In genomic region chr9:74497750-74498615, GRCh38 we compare ENCODE assay signal across 8 cellular contexts. TPM values are rescaled to one million over a fixed set of nuclear protein-coding genes. Genes with fewer than 3 reads are reported as not detected.
A peak's percentile ranks its signal among the peaks of the same experiment; 100 is the strongest.
DNase-seq lines count a peak whose midpoint lies in the region; ATAC-seq and TF ChIP-seq lines count a peak whose summit lies in the region.

No MANE protein-coding gene starts in this region.

- no peak overlapping the region for H3K27ac Mint-ChIP-seq in activated naive CD8-positive, alpha-beta T cell

- peak overlapping the region; percentile 34 to 51 for H3K27ac ChIP-seq in prostate gland

- peak overlapping the region; percentile 57 for H3K4me3 ChIP-seq in GM06990 (replicated peaks; ENCODE audit: low read depth, low read length)
- peak overlapping the region; percentile 44 to 48 for H3K4me3 ChIP-seq in prostate gland

- peaks cover 35% of the 10 kb centered on the region for H3K4me1 Mint-ChIP-seq in activated naive CD8-positive, alpha-beta T cell (ENCODE audit: low read depth)

- DNase-seq in GM06990 (ENCODE audit: extremely low read depth, insufficient read length) (peak; percentile 18), left ventricle myocardium superior (peak; percentile 44), prostate gland (ENCODE audit: low spot score) (no peak), NCI-H345 treated with DMSO at 0.1 percent for 48 hours (lab: John Stamatoyannopoulos, UW; ENCODE audit: unreplicated experiment) (no peak), NCI-H2171 treated with DMSO at 0.1 percent for 48 hours (lab: John Stamatoyannopoulos, UW) (no peak)

- TF ChIP-seq CTCF in GM06990 (IDR thresholded peaks at IDR 0.05; ENCODE audit: insufficient read depth, low read length, poor library complexity, severe bottlenecking), result no peak
- TF ChIP-seq CTCF in prostate gland (IDR thresholded peaks at IDR 0.05), result no peak

- no peaks in the 10 kb centered on the region for H3K36me3 Mint-ChIP-seq in activated naive CD8-positive, alpha-beta T cell

- peaks cover 6% of the 10 kb centered on the region for H3K27me3 ChIP-seq in GM06990 (replicated peaks; ENCODE audit: control insufficient read depth, insufficient read depth, low read length)
- H3K27me3 ChIP-seq in prostate gland (replicated peaks; ENCODE audit: insufficient read depth), result peaks cover 10% of the 10 kb centered on the region

- H3K4me1 ChIP-seq in prostate gland (replicated peaks), result no peaks in the 10 kb centered on the region

- peak overlapping the region; percentile 93 for H3K4me3 Mint-ChIP-seq in activated naive CD8-positive, alpha-beta T cell

- H3K36me3 ChIP-seq in GM06990 (ENCODE audit: control insufficient read depth, insufficient read depth, low read length), result no peaks in the 10 kb centered on the region
- no peaks in the 10 kb centered on the region for H3K36me3 ChIP-seq in prostate gland

- under 1% methylated on average over 58 of the region's 77 CpGs for WGBS in prostate gland

- no peaks in the 10 kb centered on the region for H3K9me3 ChIP-seq in prostate gland

- H3K9me3 Mint-ChIP-seq in activated naive CD8-positive, alpha-beta T cell (ENCODE audit: low read depth), result no peaks in the 10 kb centered on the region

- H3K27me3 Mint-ChIP-seq in activated naive CD8-positive, alpha-beta T cell, result peaks cover 32% of the 10 kb centered on the region

- no peak for TF ChIP-seq POLR2A in prostate gland (IDR thresholded peaks at IDR 0.05)

- intact Hi-C loops in left ventricle myocardium superior (cut with micrococcal nuclease) (no loop called here), prostate gland (cut with DNase I) (no loop called here)

- ATAC-seq in HG03175 (IDR thresholded peaks at IDR 0.05; ENCODE audit: unreplicated experiment) (peak; percentile 15), left ventricle myocardium superior (peak; percentile 53), GM19463 (IDR thresholded peaks at IDR 0.05; ENCODE audit: unreplicated experiment) (no peak)

RNA-seq across cellular contexts. Expression of gene RORB, which starts 0.8 kb away (rescaled TPM):
- total RNA-seq in left ventricle myocardium superior (7.0 TPM), prostate gland (1 to 10 TPM; 1.4 to 1.7 TPM)

Comparison
In these comparisons a context has a peak if more than half of its experiments do, and no peak if none do; other contexts are left out.
1. DNase-seq: peak in GM06990 (single experiment) and left ventricle myocardium superior (single experiment); none in prostate gland (single experiment), NCI-H345 treated with DMSO at 0.1 percent for 48 hours (single experiment) and NCI-H2171 treated with DMSO at 0.1 percent for 48 hours (single experiment).